In genomic region chr9:35734096-35734495, GRCh38 we compare ENCODE assay signal across 16 cellular contexts. TPM values are rescaled to one million over a fixed set of nuclear protein-coding genes. Genes with fewer than 3 reads are reported as not detected.
DNase-seq lines count a peak whose midpoint lies in the region; ATAC-seq and TF ChIP-seq lines count a peak whose summit lies in the region.
"Had no signal": no experiment of that assay in that cellular context is flagged by ENCODE, and none has a peak within 500 bp of the region (broad histone marks: within the 10 kb centered on the region; RNA-seq: fewer than 3 reads in every experiment).

No MANE protein-coding gene starts in this region.

- no peaks in the 10 kb centered on the region for H3K27me3 Mint-ChIP-seq in nephron (ENCODE audit: low read depth)

- no peaks in the 10 kb centered on the region for H4K20me1 ChIP-seq in HCT116 (ENCODE audit: insufficient read depth)

- peaks cover 27% of the 10 kb centered on the region for H3K4me1 ChIP-seq in ACC112 (ENCODE audit: control insufficient read depth, insufficient read depth, low read length, unreplicated experiment)
- H3K4me1 ChIP-seq in HCT116 (ENCODE audit: control insufficient read depth in 1 of 2, insufficient read depth in 2 of 2, low read length in 2 of 2): peaks cover 22 to 36% of the 10 kb centered on the region in 2 experiments
- peaks cover 36% of the 10 kb centered on the region for H3K4me1 ChIP-seq in body of pancreas

- no peak for DNase-seq in HCT116 (ENCODE audit: low read depth, low spot score)
- DNase-seq in amniotic epithelial cell (ENCODE audit: low read depth): peak; percentile 46
- DNase-seq in body of pancreas: no peak
- DNase-seq in central memory CD4-positive, alpha-beta T cell: no peak
- no peak for DNase-seq in dedifferentiated amniotic fluid mesenchymal stem cell (ENCODE audit: extremely low spot score)
- DNase-seq: C1 segment of cervical spinal cord; effector memory CD4-positive, alpha-beta T cell; lower lobe of right lung; MV-4-11; stimulated activated CD4-positive, alpha-beta T cell treated with anti-CD3 and anti-CD28 coated beads, Interleukin-2, amount 100 ng/mL, for 48 hours had no signal

- no peak for TF ChIP-seq CTCF in HCT116 (IDR thresholded peaks at IDR 0.05 in 2 of 3, conservative IDR thresholded peaks at IDR 0.05 in 1 of 3; ENCODE audit: borderline replicate concordance in 1 of 3, insufficient read depth in 1 of 3, low read depth in 2 of 3, low read length in 2 of 3)
- TF ChIP-seq CTCF in nephron (IDR thresholded peaks at IDR 0.05; ENCODE audit: unreplicated experiment in 3 of 3): no peak
- TF ChIP-seq CTCF in body of pancreas (IDR thresholded peaks at IDR 0.05): no peak

- H3K27ac Mint-ChIP-seq in nephron: no peak overlapping the region
- H3K27ac Mint-ChIP-seq: stimulated activated effector memory CD8-positive, alpha-beta T cell treated with anti-CD3 and anti-CD28 coated beads, Interleukin-12 subunit alpha, Interleukin-12 subunit beta, amount 100 ng/mL, for 72 hours had no signal

- H3K4me2 ChIP-seq in HCT116 (ENCODE audit: low read length): peak overlapping the region; percentile 81

- no peaks in the 10 kb centered on the region for H3K27me3 ChIP-seq in ACC112 (ENCODE audit: insufficient read depth, low read length)
- no peaks in the 10 kb centered on the region for H3K27me3 ChIP-seq in HCT116 (ENCODE audit: insufficient read depth, low read length)
- no peaks in the 10 kb centered on the region for H3K27me3 ChIP-seq in body of pancreas

- BruUV-seq in HCT116 (replicated peaks; lab: Mats Ljungman, UMichigan): no TSS peak

- H3K9me3 ChIP-seq in HCT116 (ENCODE audit: control insufficient read depth in 1 of 2, insufficient read depth in 1 of 2, low read depth in 1 of 2, low read length in 2 of 2) (no peaks in the 10 kb centered on the region), body of pancreas (no peaks in the 10 kb centered on the region)
- H3K9me3 ChIP-seq: lower lobe of right lung had no signal

- peak overlapping the region; percentile 38 to 52 (median 49) for H3K4me3 Mint-ChIP-seq in nephron
- H3K4me3 Mint-ChIP-seq: stimulated activated effector memory CD8-positive, alpha-beta T cell treated with anti-CD3 and anti-CD28 coated beads, Interleukin-12 subunit alpha, Interleukin-12 subunit beta, amount 100 ng/mL, for 72 hours had no signal

- no peaks in the 10 kb centered on the region for H3K9me2 ChIP-seq in HCT116 (ENCODE audit: insufficient read depth)

- RAD21 ChIA-PET in HCT116 (lab: Charles Lee; ENCODE audit: low non-redundant PET in 1 of 2, low total read pairs in 2 of 2, uncharacterized antibody in 2 of 2, unreplicated experiment in 2 of 2): no interaction called here

- peaks cover 39% of the 10 kb centered on the region for H3K36me3 Mint-ChIP-seq in nephron (ENCODE audit: low read depth)

- no peak for TF ChIP-seq RAD21 in HCT116 (IDR thresholded peaks at IDR 0.05; ENCODE audit: low read depth)

- peaks cover 58% of the 10 kb centered on the region for H3K79me2 ChIP-seq in ACC112 (ENCODE audit: control insufficient read depth, insufficient read depth, low read length, unreplicated experiment)
- H3K79me2 ChIP-seq in HCT116 (ENCODE audit: insufficient read depth, low read length): peaks cover 41% of the 10 kb centered on the region

- WGBS in body of pancreas, 2 donors: 85 to 87% methylated on average over 3 of the region's 3 CpGs

- H3K4me1 Mint-ChIP-seq in nephron: peaks cover 8% of the 10 kb centered on the region

- CTCF ChIA-PET in HCT116 (lab: Charles Lee): interaction anchor here (0.9 to 1.0 kb wide), 2 partner anchors 15 to 38 kb away, joined by 3 read pairs; partner anchors contain the start of genes GBA2 and RGP1

- no peak for TF ChIP-seq POLR2A in HCT116 (IDR thresholded peaks at IDR 0.05; ENCODE audit: borderline replicate concordance, extremely low read depth, insufficient read depth, insufficient read length)
- no peak for TF ChIP-seq POLR2A in body of pancreas (IDR thresholded peaks at IDR 0.05)

- intact Hi-C loops in HCT116 (cut with micrococcal nuclease) (no loop called here), body of pancreas (cut with DNase I) (loop anchor here (5.0 kb wide), 1 partner anchor 82 kb away; the partner anchor contains the start of gene SIT1)

- POLR2A ChIA-PET in HCT116 (lab: Charles Lee): no interaction called here

- H3K27ac ChIP-seq in ACC112 (ENCODE audit: low read depth, low read length) (peak overlapping the region; percentile 87), HCT116 (ENCODE audit: low read depth, low read length) (peak overlapping the region; percentile 90; the same call in 1 of the 2 replicates), body of pancreas (peak overlapping the region in 1 of 4 donors; percentile 95)

- H3K36me3 ChIP-seq in ACC112 (ENCODE audit: insufficient read depth, low read length): peaks cover 20% of the 10 kb centered on the region
- H3K36me3 ChIP-seq in HCT116 (ENCODE audit: control insufficient read depth in 1 of 2, insufficient read depth in 2 of 2, low read length in 2 of 2): peaks cover 28 to 32% of the 10 kb centered on the region in 2 experiments
- peaks cover 20 to 28% of the 10 kb centered on the region in 2 donors for H3K36me3 ChIP-seq in body of pancreas (replicated peaks in 1 of 2; ENCODE audit: insufficient read depth in 1 of 2, low read depth in 2 of 2)

- H3K4me3 ChIP-seq in ACC112 (ENCODE audit: low read depth, low read length): peak overlapping the region; percentile 86
- peak overlapping the region in 1 of 2 experiments; percentile 94; a peak in 2 of 4 replicates for H3K4me3 ChIP-seq in HCT116 (replicated peaks in 1 of 2; ENCODE audit: low read depth in 1 of 2, low read length in 2 of 2)
- H3K4me3 ChIP-seq in body of pancreas: no peak overlapping the region

- ATAC-seq in HCT116 (no peak), body of pancreas (no peak), HG03565 (IDR thresholded peaks at IDR 0.05; ENCODE audit: unreplicated experiment) (no peak)
- ATAC-seq: lower lobe of right lung; Panc1; stimulated activated effector memory CD8-positive, alpha-beta T cell treated with anti-CD3 and anti-CD28 coated beads, Interleukin-12 subunit alpha, Interleukin-12 subunit beta, amount 100 ng/mL, for 72 hours had no signal

- no peak overlapping the region for H3K9ac ChIP-seq in HCT116 (ENCODE audit: low read length)

- H2AFZ ChIP-seq in ACC112 (ENCODE audit: low read length, unreplicated experiment) (no peak overlapping the region), HCT116 (ENCODE audit: low read depth, low read length, poor library complexity, severe bottlenecking) (no peak overlapping the region)

- H3K9me3 Mint-ChIP-seq in nephron: no peaks in the 10 kb centered on the region
- H3K9me3 Mint-ChIP-seq: stimulated activated effector memory CD8-positive, alpha-beta T cell treated with anti-CD3 and anti-CD28 coated beads, Interleukin-12 subunit alpha, Interleukin-12 subunit beta, amount 100 ng/mL, for 72 hours had no signal

TF ChIP-seq in HCT116, 20 proteins besides CTCF, POLR2A, EP300 and RAD21:
- no peak for TF ChIP-seq EZH2phosphoT487 (IDR thresholded peaks at IDR 0.05; ENCODE audit: borderline replicate concordance)

RNA-seq across cellular contexts. Expression of gene CREB3, which starts 1.6 kb away (rescaled TPM):
- total RNA-seq in HCT116 (2021; ENCODE audit: unreplicated experiment) (22.3 TPM), body of pancreas (10 to 100 TPM; 31.9 to 32.6 TPM)
- polyA plus RNA-seq in HCT116 (2012): 24.1 and 24.6 TPM in 2 replicates

RNA-seq across cellular contexts. Expression of gene TLN1, which starts 2.1 kb away (rescaled TPM):
- 144 TPM for total RNA-seq in HCT116 (2021; ENCODE audit: unreplicated experiment)
- polyA plus RNA-seq in HCT116 (2012): 128 and 171 TPM in 2 replicates
- 100 to 1,000 TPM in 1 of 2 donors, 10 to 100 TPM in 1; 93.7 to 130 TPM for total RNA-seq in body of pancreas

RNA-seq across cellular contexts. Expression of gene GBA2, which starts 14.9 kb away (rescaled TPM):
- total RNA-seq in HCT116 (2021; ENCODE audit: unreplicated experiment): 63.6 TPM
- 58.5 and 58.8 TPM in 2 replicates for polyA plus RNA-seq in HCT116 (2012)
- total RNA-seq in body of pancreas: 100 to 1,000 TPM in 1 of 2 donors, 10 to 100 TPM in 1; 54.2 to 111 TPM

RNA-seq across cellular contexts. Expression of gene RGP1, which starts 15.0 kb away (rescaled TPM):
- total RNA-seq in HCT116 (2021; ENCODE audit: unreplicated experiment) (32.6 TPM), body of pancreas (10 to 100 TPM; 15.3 to 18.1 TPM)
- polyA plus RNA-seq in HCT116 (2012): 18.2 and 20.4 TPM in 2 replicates

RNA-seq across cellular contexts. Expression of gene MSMP, which starts 20.0 kb away (rescaled TPM):
- total RNA-seq in HCT116 (2021; ENCODE audit: unreplicated experiment): 1.2 TPM
- 0.53 and 0.81 TPM in 2 replicates for polyA plus RNA-seq in HCT116 (2012)
- total RNA-seq in body of pancreas: not detected
- total RNA-seq: lower lobe of right lung had no signal
- polyA plus RNA-seq: aorta had no signal
